30 cellular contexts compared by ENCODE assay signal in the genomic region with DNA sequence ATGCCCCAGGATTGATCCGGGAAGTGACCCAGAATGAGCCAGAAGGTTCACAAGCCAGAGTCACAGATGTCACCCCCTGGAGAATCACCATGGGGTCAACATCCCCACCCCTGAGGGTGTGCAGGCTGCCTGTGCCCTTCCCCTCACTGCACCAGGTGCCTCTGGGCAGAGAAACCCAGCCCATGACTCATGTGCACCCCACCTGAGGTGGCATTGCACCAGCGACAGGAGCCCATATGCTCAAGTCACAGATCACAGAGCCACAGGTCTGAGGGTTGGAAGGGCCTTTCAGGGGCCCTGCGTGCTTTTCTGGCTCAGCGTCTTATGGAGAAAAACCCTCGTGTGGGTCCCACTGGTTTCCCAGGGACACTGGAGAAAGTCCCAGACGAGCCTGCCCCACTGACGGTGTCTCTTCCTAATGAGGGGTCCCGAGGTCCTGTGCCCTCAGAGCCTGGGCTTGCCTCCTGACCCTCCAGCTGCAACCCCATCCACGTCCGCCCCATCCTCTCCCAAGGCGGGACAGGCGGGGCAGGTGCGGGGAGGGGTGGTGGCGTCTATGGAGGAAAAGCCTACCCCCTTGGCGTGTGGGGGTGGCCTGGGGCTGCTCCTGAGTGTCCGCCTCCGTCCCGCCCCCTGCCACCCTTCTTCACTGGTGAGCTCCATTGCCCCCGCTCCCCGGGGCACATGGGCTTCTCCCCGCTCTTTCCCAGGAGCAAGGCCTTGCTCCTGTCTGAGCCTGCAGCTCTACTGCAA.
"Had no signal": no experiment of that assay in that cellular context is flagged by ENCODE, and none has a peak within 500 bp of the region (broad histone marks: within the 10 kb centered on the region; RNA-seq: fewer than 3 reads in every experiment).

No MANE protein-coding gene starts in this region.

- H3K9me3 ChIP-seq: Peyer's patch, SJSA1, SK-N-SH had no signal

- H3K27ac Mint-ChIP-seq: activated CD4-positive, alpha-beta memory T cell treated with anti-CD3 and anti-CD28 coated beads for 36 hours; activated naive CD8-positive, alpha-beta T cell treated with anti-CD3 and anti-CD28 coated beads for 36 hours; T-helper 1 cell treated with Interleukin-12 subunit alpha and Interleukin-12 subunit beta and Interleukin-4 antibody, amounts not matched to agents 30 μg/mL and 1 μg/mL, for 36 hours; T-helper 2 cell treated with Interferon-gamma antibody and Interleukin-4, amounts not matched to agents 5 μg/mL and 100 μg/mL, for 36 hours had no signal

- H3K27me3 ChIP-seq: brain microvascular endothelial cell, Peyer's patch, SJSA1 had no signal

- H3K4me2 ChIP-seq: SK-N-SH had no signal

- DNase-seq: activated CD4-positive, alpha-beta memory T cell treated with anti-CD3 and anti-CD28 coated beads for 36 hours; activated CD4-positive, alpha-beta T cell treated with anti-CD3 and anti-CD28 coated beads for 4 hours; activated CD4-positive, alpha-beta T cell treated with anti-CD3 and anti-CD28 coated beads, Interleukin-2, amount 50 U/mL, for 1 hour; activated CD8-positive, alpha-beta memory T cell treated with anti-CD3 and anti-CD28 coated beads, Interleukin-2, amount 50 U/mL, for 4 hours; activated effector memory CD4-positive, alpha-beta T cell treated with Interleukin-2 at 50 U/mL for 16 hours; activated naive CD4-positive, alpha-beta T cell treated with anti-CD3 and anti-CD28 coated beads, Interleukin-2, amount 50 U/mL, for 16 hours; activated naive CD8-positive, alpha-beta T cell treated with anti-CD3 and anti-CD28 coated beads for 36 hours; activated T-cell treated with anti-CD3 and anti-CD28 coated beads for 4 hours; activated T-cell treated with anti-CD3 and anti-CD28 coated beads, Interleukin-2, amount 50 U/mL, for 48 hours; amniotic stem cell; aorta; brain microvascular endothelial cell; NCI-H1105; NCI-H1436; NCI-H1694; NCI-H1930; NCI-H2081 treated with DMSO at 0.1 percent for 48 hours; NCI-H345; NCI-H524 treated with DMSO at 0.1 percent for 48 hours; NK-92 treated with Interleukin-12 subunit alpha and Interleukin-12 subunit beta, amount 100 ng/mL, for 24 hours; PC-3; Peyer's patch; RPMI8226; SHP77 treated with DMSO at 0.1 percent for 48 hours; SK-N-SH had no signal

- H3K4me1 ChIP-seq: Peyer's patch had no signal

- H3K4me1 Mint-ChIP-seq: activated naive CD8-positive, alpha-beta T cell treated with anti-CD3 and anti-CD28 coated beads for 36 hours; central memory CD8-positive, alpha-beta T cell had no signal

- H3K9ac ChIP-seq: SK-N-SH had no signal

- H3K4me3 ChIP-seq: Peyer's patch, SJSA1 had no signal

- H3K27ac ChIP-seq: brain microvascular endothelial cell, Peyer's patch had no signal

- H3K4me3 Mint-ChIP-seq: activated CD4-positive, alpha-beta memory T cell treated with anti-CD3 and anti-CD28 coated beads for 36 hours; activated naive CD8-positive, alpha-beta T cell treated with anti-CD3 and anti-CD28 coated beads for 36 hours; central memory CD8-positive, alpha-beta T cell; T-helper 1 cell treated with Interleukin-12 subunit alpha and Interleukin-12 subunit beta and Interleukin-4 antibody, amounts not matched to agents 30 μg/mL and 1 μg/mL, for 36 hours; T-helper 2 cell treated with Interferon-gamma antibody and Interleukin-4, amounts not matched to agents 5 μg/mL and 100 μg/mL, for 36 hours had no signal

- H3K27me3 Mint-ChIP-seq: activated CD4-positive, alpha-beta memory T cell treated with anti-CD3 and anti-CD28 coated beads for 36 hours; activated naive CD8-positive, alpha-beta T cell treated with anti-CD3 and anti-CD28 coated beads for 36 hours; central memory CD8-positive, alpha-beta T cell had no signal

- ATAC-seq: activated CD4-positive, CD25-positive, alpha-beta regulatory T cell treated with anti-CD3 and anti-CD28 coated beads, Interleukin-2, amount 50 U/mL, for 24 hours; PC-3 had no signal

- H3K9me2 ChIP-seq: SK-N-SH had no signal

- H3K9me3 Mint-ChIP-seq: activated CD4-positive, alpha-beta memory T cell treated with anti-CD3 and anti-CD28 coated beads for 36 hours; activated naive CD8-positive, alpha-beta T cell treated with anti-CD3 and anti-CD28 coated beads for 36 hours; central memory CD8-positive, alpha-beta T cell; T-helper 1 cell treated with Interleukin-12 subunit alpha and Interleukin-12 subunit beta and Interleukin-4 antibody, amounts not matched to agents 30 μg/mL and 1 μg/mL, for 36 hours; T-helper 2 cell treated with Interferon-gamma antibody and Interleukin-4, amounts not matched to agents 5 μg/mL and 100 μg/mL, for 36 hours had no signal
